1 cellular context compared by ENCODE assay signal in genomic region chr12:81079280-81080076, GRCh38.
TF ChIP-seq lines count a peak whose summit lies in the region.

No MANE protein-coding gene starts in this region.

TF ChIP-seq in liver, 16 proteins besides CTCF, POLR2A, EP300 and RAD21 (continued from another document):
- TF ChIP-seq, protein P1, sequence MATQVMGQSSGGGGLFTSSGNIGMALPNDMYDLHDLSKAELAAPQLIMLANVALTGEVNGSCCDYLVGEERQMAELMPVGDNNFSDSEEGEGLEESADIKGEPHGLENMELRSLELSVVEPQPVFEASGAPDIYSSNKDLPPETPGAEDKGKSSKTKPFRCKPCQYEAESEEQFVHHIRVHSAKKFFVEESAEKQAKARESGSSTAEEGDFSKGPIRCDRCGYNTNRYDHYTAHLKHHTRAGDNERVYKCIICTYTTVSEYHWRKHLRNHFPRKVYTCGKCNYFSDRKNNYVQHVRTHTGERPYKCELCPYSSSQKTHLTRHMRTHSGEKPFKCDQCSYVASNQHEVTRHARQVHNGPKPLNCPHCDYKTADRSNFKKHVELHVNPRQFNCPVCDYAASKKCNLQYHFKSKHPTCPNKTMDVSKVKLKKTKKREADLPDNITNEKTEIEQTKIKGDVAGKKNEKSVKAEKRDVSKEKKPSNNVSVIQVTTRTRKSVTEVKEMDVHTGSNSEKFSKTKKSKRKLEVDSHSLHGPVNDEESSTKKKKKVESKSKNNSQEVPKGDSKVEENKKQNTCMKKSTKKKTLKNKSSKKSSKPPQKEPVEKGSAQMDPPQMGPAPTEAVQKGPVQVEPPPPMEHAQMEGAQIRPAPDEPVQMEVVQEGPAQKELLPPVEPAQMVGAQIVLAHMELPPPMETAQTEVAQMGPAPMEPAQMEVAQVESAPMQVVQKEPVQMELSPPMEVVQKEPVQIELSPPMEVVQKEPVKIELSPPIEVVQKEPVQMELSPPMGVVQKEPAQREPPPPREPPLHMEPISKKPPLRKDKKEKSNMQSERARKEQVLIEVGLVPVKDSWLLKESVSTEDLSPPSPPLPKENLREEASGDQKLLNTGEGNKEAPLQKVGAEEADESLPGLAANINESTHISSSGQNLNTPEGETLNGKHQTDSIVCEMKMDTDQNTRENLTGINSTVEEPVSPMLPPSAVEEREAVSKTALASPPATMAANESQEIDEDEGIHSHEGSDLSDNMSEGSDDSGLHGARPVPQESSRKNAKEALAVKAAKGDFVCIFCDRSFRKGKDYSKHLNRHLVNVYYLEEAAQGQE (IDR thresholded peaks at IDR 0.05): no peak
- TF ChIP-seq TAF1 (conservative IDR thresholded peaks at IDR 0.05): no peak
- TF ChIP-seq GABPA (IDR thresholded peaks at IDR 0.05 in 1 of 2, conservative IDR thresholded peaks at IDR 0.05 in 1 of 2): no peak
- no peak for TF ChIP-seq HNF4G (IDR thresholded peaks at IDR 0.05)
- TF ChIP-seq JUND (IDR thresholded peaks at IDR 0.05): no peak
- no peak for TF ChIP-seq FOXA1 (IDR thresholded peaks at IDR 0.05)
- no peak for TF ChIP-seq FOXA2 (IDR thresholded peaks at IDR 0.05)
TF ChIP-seq in liver: peak in this region for 0.
